In the genomic region with DNA sequence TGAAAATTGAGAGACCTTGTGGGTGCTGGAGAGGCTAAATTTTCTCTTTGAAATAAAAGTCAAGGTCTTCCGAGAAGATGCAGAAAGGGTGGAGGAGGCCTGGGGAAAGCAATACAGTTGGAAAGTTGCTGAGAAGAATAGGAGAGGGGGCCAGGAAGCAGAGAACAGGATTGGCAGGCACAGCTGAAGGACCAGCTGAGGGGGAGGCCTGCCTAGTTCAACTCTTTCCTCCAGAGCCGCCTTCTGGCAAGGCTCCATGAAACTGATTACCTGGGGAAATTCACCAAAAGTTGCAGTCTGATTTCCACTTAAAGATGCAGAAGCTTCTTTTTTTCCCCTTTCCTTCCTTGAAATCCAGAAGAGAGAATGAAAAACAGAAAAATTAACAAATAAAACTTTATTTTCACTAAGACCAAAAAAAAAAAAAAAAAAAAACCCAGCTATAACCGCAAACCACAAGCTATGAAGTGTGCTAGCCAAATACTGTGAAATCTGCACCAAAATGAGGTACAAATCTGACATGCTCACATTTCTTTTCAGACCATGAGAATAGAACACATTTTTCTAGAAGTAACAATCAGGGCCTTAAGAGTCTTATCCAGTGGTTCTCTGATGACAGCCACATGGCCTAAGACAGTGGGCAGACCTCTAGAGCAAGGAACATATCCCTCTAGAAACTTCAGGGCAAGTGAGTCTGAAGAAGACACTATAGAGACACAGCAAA, we compare ENCODE assay signal across 15 cellular contexts.
"Had no signal": no experiment of that assay in that cellular context is flagged by ENCODE, and none has a peak within 500 bp of the region (broad histone marks: within the 10 kb centered on the region; RNA-seq: fewer than 3 reads in every experiment).

No MANE protein-coding gene starts in this region.

- H3K27ac ChIP-seq: esophagus squamous epithelium, foreskin keratinocyte, psoas muscle, right lobe of liver, upper lobe of right lung had no signal

- H3K9me3 Mint-ChIP-seq: activated naive CD8-positive, alpha-beta T cell treated with anti-CD3 and anti-CD28 coated beads, Interleukin-2, amount 10 ng/mL, durations not matched to agents 7 days and 5 days; naive thymus-derived CD8-positive, alpha-beta T cell had no signal

- ATAC-seq: foreskin keratinocyte; left colon; naive thymus-derived CD8-positive, alpha-beta T cell; psoas muscle; right lobe of liver; upper lobe of right lung had no signal

- H3K4me1 ChIP-seq: esophagus squamous epithelium, foreskin keratinocyte, psoas muscle, right lobe of liver, upper lobe of right lung had no signal

- H3K4me3 Mint-ChIP-seq: activated naive CD8-positive, alpha-beta T cell treated with anti-CD3 and anti-CD28 coated beads, Interleukin-2, amount 10 ng/mL, durations not matched to agents 7 days and 5 days had no signal

- H3K27ac Mint-ChIP-seq: activated naive CD8-positive, alpha-beta T cell treated with anti-CD3 and anti-CD28 coated beads, Interleukin-2, amount 10 ng/mL, durations not matched to agents 7 days and 5 days had no signal

- H3K36me3 Mint-ChIP-seq: activated naive CD8-positive, alpha-beta T cell treated with anti-CD3 and anti-CD28 coated beads, Interleukin-2, amount 10 ng/mL, durations not matched to agents 7 days and 5 days; naive thymus-derived CD8-positive, alpha-beta T cell had no signal

- H3K9me3 ChIP-seq: esophagus squamous epithelium, psoas muscle, right lobe of liver, upper lobe of right lung had no signal

- H3K27me3 ChIP-seq: esophagus squamous epithelium, foreskin keratinocyte, right lobe of liver, upper lobe of right lung had no signal

- H3K4me3 ChIP-seq: esophagus squamous epithelium, psoas muscle, right lobe of liver, upper lobe of right lung had no signal

- H3K36me3 ChIP-seq: esophagus squamous epithelium, right lobe of liver, upper lobe of right lung had no signal

- DNase-seq: activated CD4-positive, alpha-beta T cell treated with anti-CD3 and anti-CD28 coated beads, Interleukin-2, amount 50 U/mL, for 4 hours; activated gamma-delta T cell; activated naive CD8-positive, alpha-beta T cell treated with anti-CD3 and anti-CD28 coated beads, Interleukin-2, amount 10 ng/mL, durations not matched to agents 7 days and 5 days; activated T-cell treated with anti-CD3 and anti-CD28 coated beads, Interleukin-2, amount 50 U/mL, for 48 hours; aorta; esophagus squamous epithelium; foreskin keratinocyte; left colon; naive thymus-derived CD8-positive, alpha-beta T cell; occipital lobe; psoas muscle; right lobe of liver; stimulated activated CD4-positive, alpha-beta T cell treated with anti-CD3 and anti-CD28 coated beads, Interleukin-12 subunit alpha, Interleukin-12 subunit beta, amount 100 ng/mL, for 4 hours; stimulated activated naive CD4-positive, alpha-beta T cell treated with Interleukin-2 at 50 U/mL for 16 hours; upper lobe of right lung had no signal
